ENCODE assay signal across 8 cellular contexts in genomic region chrX:13688384-13688771, GRCh38. TPM values are rescaled to one million over a fixed set of nuclear protein-coding genes. Genes with fewer than 3 reads are reported as not detected.
DNase-seq lines count a peak whose midpoint lies in the region; ATAC-seq and TF ChIP-seq lines count a peak whose summit lies in the region.

No MANE protein-coding gene starts in this region.

- no peaks in the 10 kb centered on the region for H3K9me3 Mint-ChIP-seq in activated naive CD8-positive, alpha-beta T cell treated with anti-CD3 and anti-CD28 coated beads, Interleukin-2, amount 10 ng/mL, durations not matched to agents 7 days and 5 days
- no peaks in the 10 kb centered on the region for H3K9me3 Mint-ChIP-seq in type B pancreatic cell

- ATAC-seq in left ventricle myocardium superior, result no peak
- ATAC-seq in activated naive CD8-positive, alpha-beta T cell treated with anti-CD3 and anti-CD28 coated beads, Interleukin-2, amount 10 ng/mL, durations not matched to agents 7 days and 5 days (ENCODE audit: low read depth), result no peak

- TF ChIP-seq CTCF in cardiac muscle cell (IDR thresholded peaks at IDR 0.05; ENCODE audit: low read depth, low read length) (no peak), liver (IDR thresholded peaks at IDR 0.05; ENCODE audit: low read depth, low read length, missing input control) (no peak), type B pancreatic cell (conservative IDR thresholded peaks at IDR 0.05) (no peak)

- peak overlapping the region in 1 of 2 donors; percentile 74 for H3K9ac ChIP-seq in liver (ENCODE audit: low read depth in 1 of 2, low read length in 2 of 2)

- no peaks in the 10 kb centered on the region for H3K27me3 Mint-ChIP-seq in activated naive CD8-positive, alpha-beta T cell treated with anti-CD3 and anti-CD28 coated beads, Interleukin-2, amount 10 ng/mL, durations not matched to agents 7 days and 5 days
- H3K27me3 Mint-ChIP-seq in type B pancreatic cell, result no peaks in the 10 kb centered on the region

- 32% methylated on average over 5 of the region's 5 CpGs for WGBS in liver

- peak overlapping the region; percentile 89 for H3K4me3 Mint-ChIP-seq in activated naive CD8-positive, alpha-beta T cell treated with anti-CD3 and anti-CD28 coated beads, Interleukin-2, amount 10 ng/mL, durations not matched to agents 7 days and 5 days
- H3K4me3 Mint-ChIP-seq in type B pancreatic cell, result peak overlapping the region; percentile 86

- peaks cover 15% of the 10 kb centered on the region for H3K4me1 ChIP-seq in cardiac muscle cell (ENCODE audit: low read depth)
- H3K4me1 ChIP-seq in liver (ENCODE audit: control insufficient read depth in 4 of 4, insufficient read depth in 4 of 4, low read length in 3 of 4), result peaks cover 7 to 19% (median 13%) of the 10 kb centered on the region in 4 donors

- H3K36me3 ChIP-seq in cardiac muscle cell (no peaks in the 10 kb centered on the region), liver (ENCODE audit: control insufficient read depth in 4 of 4, insufficient read depth in 3 of 4, low read depth in 1 of 4, low read length in 3 of 4) (no peaks in the 10 kb centered on the region)

- no peaks in the 10 kb centered on the region for H3K36me3 Mint-ChIP-seq in activated naive CD8-positive, alpha-beta T cell treated with anti-CD3 and anti-CD28 coated beads, Interleukin-2, amount 10 ng/mL, durations not matched to agents 7 days and 5 days
- no peaks in the 10 kb centered on the region for H3K36me3 Mint-ChIP-seq in type B pancreatic cell

- H3K27me3 ChIP-seq in cardiac muscle cell (peaks cover 3% of the 10 kb centered on the region), liver (ENCODE audit: control insufficient read depth in 4 of 4, insufficient read depth in 4 of 4, low read length in 3 of 4) (no peaks in the 10 kb centered on the region)

- no peak for DNase-seq in cardiac muscle cell (ENCODE audit: low read depth in 1 of 2, low spot score in 1 of 2)
- DNase-seq in left ventricle myocardium superior, result no peak
- DNase-seq in activated naive CD8-positive, alpha-beta T cell treated with anti-CD3 and anti-CD28 coated beads, Interleukin-2, amount 10 ng/mL, durations not matched to agents 7 days and 5 days, result no peak
- no peak for DNase-seq in type B pancreatic cell (ENCODE audit: extremely low spot score, unreplicated experiment)
- no peak for DNase-seq in NK-92 treated with Interleukin-12 subunit alpha and Interleukin-12 subunit beta, amount 100 ng/mL, for 24 hours (lab: John Stamatoyannopoulos, UW)
- no peak for DNase-seq in posterior cingulate gyrus
- no peak for DNase-seq in NCI-H2196 treated with DMSO at 0.1 percent for 48 hours (lab: John Stamatoyannopoulos, UW; ENCODE audit: unreplicated experiment)

- POLR2A ChIA-PET in activated naive CD8-positive, alpha-beta T cell treated with anti-CD3 and anti-CD28 coated beads, Interleukin-2, amount 10 ng/mL, durations not matched to agents 7 days and 5 days (lab: Charles Lee), result interaction anchor here (1.0 to 2.4 kb wide), 3 partner anchors 35 to 341 kb away, joined by 4 to 21 read pairs (median 6); partner anchors contain the start of genes GEMIN8, OFD1, TCEANC and TRAPPC2

- no peaks in the 10 kb centered on the region for H3K9me3 ChIP-seq in cardiac muscle cell (ENCODE audit: low read depth)
- no peaks in the 10 kb centered on the region for H3K9me3 ChIP-seq in liver (ENCODE audit: control insufficient read depth in 4 of 4, low read length in 3 of 4)

- intact Hi-C loops in left ventricle myocardium superior (cut with micrococcal nuclease), result no loop called here
- intact Hi-C loops in posterior cingulate gyrus (cut with DNase I), result loop anchor here (2.0 to 5.0 kb wide), 2 partner anchors 36 to 44 kb away; partner anchors contain the start of genes OFD1, TCEANC and TRAPPC2

- peak overlapping the region; percentile 96 for H3K27ac ChIP-seq in cardiac muscle cell
- peak overlapping the region; percentile 87 to 95 for H3K27ac ChIP-seq in liver (ENCODE audit: low read depth in 1 of 2, low read length in 2 of 2)

- no peak for TF ChIP-seq RAD21 in liver (IDR thresholded peaks at IDR 0.05)

- H3K4me1 Mint-ChIP-seq in activated naive CD8-positive, alpha-beta T cell treated with anti-CD3 and anti-CD28 coated beads, Interleukin-2, amount 10 ng/mL, durations not matched to agents 7 days and 5 days, result peaks cover 25% of the 10 kb centered on the region
- peaks cover 17% of the 10 kb centered on the region for H3K4me1 Mint-ChIP-seq in type B pancreatic cell (ENCODE audit: unreplicated experiment)

- H3K27ac Mint-ChIP-seq in activated naive CD8-positive, alpha-beta T cell treated with anti-CD3 and anti-CD28 coated beads, Interleukin-2, amount 10 ng/mL, durations not matched to agents 7 days and 5 days, result peak overlapping the region; percentile 89
- H3K27ac Mint-ChIP-seq in type B pancreatic cell, result peak overlapping the region; percentile 77

- H3K4me3 ChIP-seq in cardiac muscle cell (peak overlapping the region; percentile 64), liver (ENCODE audit: low read depth in 1 of 3, low read length in 3 of 3) (peak overlapping the region; percentile 42 to 84 (median 70))

TF ChIP-seq in liver, 16 proteins besides CTCF, POLR2A, EP300 and RAD21:
- TF ChIP-seq TAF1 (conservative IDR thresholded peaks at IDR 0.05) (no peak), JUND (IDR thresholded peaks at IDR 0.05) (no peak), ATF3 (IDR thresholded peaks at IDR 0.05) (no peak), NR2F2 (IDR thresholded peaks at IDR 0.05) (no peak), RXRA (IDR thresholded peaks at IDR 0.05) (no peak)

RNA-seq across cellular contexts. Expression of gene RAB9A, which starts 0.6 kb away (rescaled TPM):
- total RNA-seq in cardiac muscle cell (33.7 and 34.8 TPM in 2 replicates), left ventricle myocardium superior (25.1 TPM), liver (10 to 100 TPM in 1 of 2 donors, 1 to 10 TPM in 1; 9.0 to 12.2 TPM), type B pancreatic cell (ENCODE audit: low replicate concordance) (26.4 and 43.3 TPM in 2 replicates)
- polyA plus RNA-seq in cardiac muscle cell (36.3 and 56.6 TPM in 2 replicates), liver (10 to 100 TPM; 11.8 to 22.9 TPM)
- 10 to 100 TPM; 13.4 to 18.3 TPM for total RNA-seq in activated naive CD8-positive, alpha-beta T cell treated with anti-CD3 and anti-CD28 coated beads, Interleukin-2, amount 10 ng/mL, durations not matched to agents 7 days and 5 days

RNA-seq across cellular contexts. Expression of gene TCEANC, which starts 35.4 kb away (rescaled TPM):
- total RNA-seq in cardiac muscle cell (2.9 and 6.9 TPM in 2 replicates), left ventricle myocardium superior (5.9 TPM), liver (1 to 10 TPM; 5.7 to 7.7 TPM), type B pancreatic cell (ENCODE audit: low replicate concordance) (2.7 and 4.6 TPM in 2 replicates)
- polyA plus RNA-seq in cardiac muscle cell (3.5 and 4.7 TPM in 2 replicates), liver (1 to 10 TPM in 1 of 2 donors, under 1 TPM in 1; 0.73 to 1.5 TPM)
- 1 to 10 TPM; 6.2 TPM for total RNA-seq in activated naive CD8-positive, alpha-beta T cell treated with anti-CD3 and anti-CD28 coated beads, Interleukin-2, amount 10 ng/mL, durations not matched to agents 7 days and 5 days

RNA-seq across cellular contexts. Expression of gene TRAPPC2, which starts 46.0 kb away (rescaled TPM):
- total RNA-seq in cardiac muscle cell (22.4 and 25.2 TPM in 2 replicates), left ventricle myocardium superior (6.3 TPM), liver (10 to 100 TPM in 1 of 2 donors, 1 to 10 TPM in 1; 9.1 to 12.3 TPM), type B pancreatic cell (ENCODE audit: low replicate concordance) (15.5 and 21.5 TPM in 2 replicates)
- polyA plus RNA-seq in cardiac muscle cell (27.9 and 35.1 TPM in 2 replicates), liver (1 to 10 TPM; 3.1 to 8.4 TPM)
- total RNA-seq in activated naive CD8-positive, alpha-beta T cell treated with anti-CD3 and anti-CD28 coated beads, Interleukin-2, amount 10 ng/mL, durations not matched to agents 7 days and 5 days, result 10 to 100 TPM; 29.9 to 33.0 TPM

RNA-seq across cellular contexts. Expression of gene OFD1, which starts 46.2 kb away (rescaled TPM):
- total RNA-seq in cardiac muscle cell (45.0 and 46.6 TPM in 2 replicates), left ventricle myocardium superior (7.9 TPM), liver (10 to 100 TPM in 1 of 2 donors, 1 to 10 TPM in 1; 9.0 to 10.1 TPM), type B pancreatic cell (ENCODE audit: low replicate concordance) (37.7 and 42.3 TPM in 2 replicates)
- polyA plus RNA-seq in cardiac muscle cell (48.0 and 69.7 TPM in 2 replicates), liver (10 to 100 TPM in 1 of 2 donors, 1 to 10 TPM in 1; 2.9 to 15.7 TPM)
- total RNA-seq in activated naive CD8-positive, alpha-beta T cell treated with anti-CD3 and anti-CD28 coated beads, Interleukin-2, amount 10 ng/mL, durations not matched to agents 7 days and 5 days, result 10 to 100 TPM; 84.9 to 86.1 TPM
